In genomic region chr1:241555526-241555925, GRCh38 we compare ENCODE assay signal across 18 cellular contexts. TPM values are rescaled to one million over a fixed set of nuclear protein-coding genes. Genes with fewer than 3 reads are reported as not detected.
DNase-seq lines count a peak whose midpoint lies in the region; ATAC-seq and TF ChIP-seq lines count a peak whose summit lies in the region.
"Had no signal": no experiment of that assay in that cellular context is flagged by ENCODE, and none has a peak within 500 bp of the region (broad histone marks: within the 10 kb centered on the region; RNA-seq: fewer than 3 reads in every experiment).

No MANE protein-coding gene starts in this region.

- no peak overlapping the region for H3K4ac ChIP-seq in neuronal stem cell (ENCODE audit: low read length)

- no peak overlapping the region for H3K4me2 ChIP-seq in neuronal stem cell (ENCODE audit: insufficient read depth, low read length, poor library complexity, severe bottlenecking)
- H3K4me2 ChIP-seq: GM23338 had no signal

- no peak overlapping the region for H2BK12ac ChIP-seq in neuronal stem cell (ENCODE audit: low read length)

- no peak overlapping the region for H4K8ac ChIP-seq in neuronal stem cell (ENCODE audit: low read depth, low read length)

- H3K23ac ChIP-seq in neuronal stem cell (ENCODE audit: low read depth, low read length, poor library complexity): no peak overlapping the region

- H2BK15ac ChIP-seq in neuronal stem cell (ENCODE audit: low read length): no peak overlapping the region

- no peak overlapping the region for H3K4me3 ChIP-seq in LNCaP clone FGC (ENCODE audit: low read depth, low read length)
- no peak overlapping the region for H3K4me3 ChIP-seq in neuronal stem cell (ENCODE audit: low read length in 2 of 2)
- H3K4me3 ChIP-seq: GM23338 had no signal

- no peak overlapping the region for H4K91ac ChIP-seq in neuronal stem cell (ENCODE audit: low read depth, low read length, poor library complexity)

- no peaks in the 10 kb centered on the region for H3K36me3 ChIP-seq in neuronal stem cell (replicated peaks in 1 of 2; ENCODE audit: control insufficient read depth in 2 of 2, insufficient read depth in 2 of 2, low read length in 2 of 2)

- H3K14ac ChIP-seq in neuronal stem cell (ENCODE audit: low read length): no peak overlapping the region

- no peak overlapping the region for H2BK120ac ChIP-seq in neuronal stem cell (ENCODE audit: low read depth, low read length)

- H3K9ac ChIP-seq in neuronal stem cell (ENCODE audit: low read depth, low read length, poor library complexity): no peak overlapping the region

- ATAC-seq in left colon (peak; percentile 20), HG02623 (IDR thresholded peaks at IDR 0.05; ENCODE audit: unreplicated experiment) (no peak), GM18873 (IDR thresholded peaks at IDR 0.05; ENCODE audit: low FRiP score, unreplicated experiment) (no peak)
- ATAC-seq: GM23338 had no signal

- no peaks in the 10 kb centered on the region for H3K79me1 ChIP-seq in neuronal stem cell (ENCODE audit: low read depth, low read length)

- intact Hi-C loops in left colon (cut with DNase I, micrococcal nuclease): no loop called here

- no CpG with 5 or more reads among the region's 3 CpGs for WGBS in neuronal stem cell (ENCODE audit: extremely low coverage in 2 of 2, insufficient read length in 2 of 2, insufficient replicate concordance in 1 of 2), 2 donors

- no peak overlapping the region for H3K18ac ChIP-seq in neuronal stem cell (ENCODE audit: low read length)

- H3K27me3 ChIP-seq in neuronal stem cell (ENCODE audit: control insufficient read depth in 3 of 3, insufficient read depth in 3 of 3, low read depth in 1 of 3, low read length in 3 of 3): no peaks in the 10 kb centered on the region

- H2AK5ac ChIP-seq in neuronal stem cell (ENCODE audit: low read depth, low read length): no peak overlapping the region

- TF ChIP-seq CTCF in LNCaP clone FGC (IDR thresholded peaks at IDR 0.05; ENCODE audit: control insufficient read depth, extremely low read depth, insufficient read depth) (no peak), VCaP (conservative IDR thresholded peaks at IDR 0.05) (no peak)

- DNase-seq in LNCaP clone FGC (ENCODE audit: low read depth) (peak; percentile 15), left colon (no peak), iPS-NIHi11 (ENCODE audit: low spot score) (no peak), neuronal stem cell (ENCODE audit: low spot score) (no peak)
- DNase-seq: AML-193; CD4-positive, alpha-beta T cell; DMS153; DMS79; GDM1; HCEC 1CT; IMR-90; KBM-7 had no signal

- H3K27ac ChIP-seq in VCaP: peak overlapping the region; percentile 44
- H3K27ac ChIP-seq in neuronal stem cell (replicated peaks; ENCODE audit: low read length): no peak overlapping the region
- H3K27ac ChIP-seq: C4-2B had no signal

- H3K9me3 ChIP-seq in neuronal stem cell (replicated peaks in 1 of 2; ENCODE audit: control insufficient read depth in 2 of 2, insufficient read depth in 1 of 2, low read depth in 1 of 2, low read length in 2 of 2): no peaks in the 10 kb centered on the region

- H3K4me1 ChIP-seq in neuronal stem cell (ENCODE audit: control insufficient read depth in 2 of 2, insufficient read depth in 1 of 2, low read depth in 1 of 2, low read length in 2 of 2): peaks cover 0 to 3% of the 10 kb centered on the region in 2 donors

- H2AFZ ChIP-seq in neuronal stem cell (ENCODE audit: low read length): no peak overlapping the region
- H2AFZ ChIP-seq: GM23338 had no signal

- no peak overlapping the region for H2BK5ac ChIP-seq in neuronal stem cell (ENCODE audit: low read length)

RNA-seq across cellular contexts. Expression of gene KMO, which starts 23.3 kb away (rescaled TPM):
- total RNA-seq in left colon: under 1 TPM; 0.21 to 0.78 TPM
- not detected for polyA plus RNA-seq in neuronal stem cell (2013, experiment 1 of 2)
- not detected for polyA plus RNA-seq in neuronal stem cell (2013, experiment 2 of 2)
- total RNA-seq: CD4-positive, alpha-beta T cell; GM23338; IMR-90 had no signal
- polyA plus RNA-seq: BJ, IMR-90 had no signal

RNA-seq across cellular contexts. Expression of gene FH, which starts 36.0 kb away (rescaled TPM):
- total RNA-seq in left colon: 100 to 1,000 TPM; 103 to 119 TPM
- polyA plus RNA-seq in neuronal stem cell (2013, experiment 1 of 2): 57.8 TPM
- polyA plus RNA-seq in neuronal stem cell (2013, experiment 2 of 2): 57.4 TPM
